1 cellular context compared by ENCODE assay signal in genomic region chr6:95133578-95133977, GRCh38.
TF ChIP-seq lines count a peak whose summit lies in the region.

No MANE protein-coding gene starts in this region.

TF ChIP-seq in WTC11, 78 proteins besides CTCF, POLR2A, EP300 and RAD21 (continued from another document):
- TF ChIP-seq PRDM15 (CRISPR knock-in tag; IDR thresholded peaks at IDR 0.05) (no peak), FOXP4 (CRISPR knock-in tag; IDR thresholded peaks at IDR 0.05) (no peak), ZNF317 (CRISPR knock-in tag; IDR thresholded peaks at IDR 0.05; ENCODE audit: borderline replicate concordance, low read depth) (no peak)
